17 cellular contexts compared by ENCODE assay signal in the genomic region with DNA sequence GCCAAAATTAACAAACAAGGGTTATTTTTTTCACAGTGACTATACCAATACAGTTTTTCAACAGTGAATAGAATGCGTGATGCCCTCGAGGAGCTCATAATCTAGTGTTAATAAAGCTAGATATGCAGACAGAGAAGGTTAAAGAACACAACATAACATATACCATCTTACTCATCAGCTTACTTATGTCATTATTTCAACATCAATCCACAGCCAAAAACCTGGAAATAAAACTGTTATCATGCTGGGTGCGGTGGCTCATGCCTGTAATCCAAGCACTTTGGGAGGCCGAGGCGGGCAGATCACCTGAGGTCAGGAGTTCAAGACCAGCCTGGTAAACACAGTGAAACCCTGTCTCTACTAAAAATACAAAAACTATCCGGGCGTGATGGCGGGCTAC.
"Had no signal": no experiment of that assay in that cellular context is flagged by ENCODE, and none has a peak within 500 bp of the region (broad histone marks: within the 10 kb centered on the region; RNA-seq: fewer than 3 reads in every experiment).

No MANE protein-coding gene starts in this region.

- H3K4me3 ChIP-seq: psoas muscle, right lobe of liver, suprapubic skin, tibial artery, upper lobe of right lung, vagina had no signal

- ATAC-seq: effector memory CD8-positive, alpha-beta T cell; foreskin keratinocyte; naive thymus-derived CD4-positive, alpha-beta T cell; psoas muscle; right lobe of liver; stimulated activated effector memory CD8-positive, alpha-beta T cell treated with anti-CD3 and anti-CD28 coated beads, Interleukin-12 subunit alpha, Interleukin-12 subunit beta, amount 100 ng/mL, for 72 hours; stimulated activated naive CD8-positive, alpha-beta T cell treated with anti-CD3 and anti-CD28 coated beads, Interleukin-15, Interleukin-2, amounts not matched to agents 100 U/mL and 50 U/mL, for 24 hours; upper lobe of right lung had no signal

- H3K9me3 ChIP-seq: psoas muscle, right lobe of liver, suprapubic skin, tibial artery, upper lobe of right lung, vagina had no signal

- H3K36me3 ChIP-seq: right lobe of liver, suprapubic skin, tibial artery, vagina had no signal

- H2AFZ ChIP-seq: parathyroid adenoma had no signal

- H3K27ac ChIP-seq: foreskin keratinocyte, parathyroid adenoma, psoas muscle, right lobe of liver, suprapubic skin, tibial artery, vagina had no signal

- H3K9ac ChIP-seq: parathyroid adenoma had no signal

- H3K4me1 ChIP-seq: parathyroid adenoma had no signal

- H3K27me3 ChIP-seq: foreskin keratinocyte, right lobe of liver, suprapubic skin, tibial artery, upper lobe of right lung, vagina had no signal

- DNase-seq: effector memory CD8-positive, alpha-beta T cell; foreskin keratinocyte; kidney glomerular epithelial cell; naive thymus-derived CD4-positive, alpha-beta T cell; nephron progenitor cell; psoas muscle; retina; right lobe of liver; stimulated activated CD4-positive, alpha-beta T cell treated with anti-CD3 and anti-CD28 coated beads, Interleukin-4, amount 100 ng/mL, for 1 hour; stimulated activated CD8-positive, alpha-beta memory T cell treated with anti-CD3 and anti-CD28 coated beads, Interleukin-4, amount 100 ng/mL, for 48 hours; stimulated activated naive CD8-positive, alpha-beta T cell treated with anti-CD3 and anti-CD28 coated beads, Interleukin-15, Interleukin-2, amounts not matched to agents 100 U/mL and 50 U/mL, for 24 hours; tibial artery; upper lobe of right lung had no signal
